2 cellular contexts compared by ENCODE assay signal in genomic region chr1:31445951-31446350, GRCh38.
TF ChIP-seq lines count a peak whose summit lies in the region.

No MANE protein-coding gene starts in this region.

TF ChIP-seq in A549, 52 proteins besides CTCF, POLR2A, EP300 and RAD21 (continued from another document):
- TF ChIP-seq, protein P1, sequence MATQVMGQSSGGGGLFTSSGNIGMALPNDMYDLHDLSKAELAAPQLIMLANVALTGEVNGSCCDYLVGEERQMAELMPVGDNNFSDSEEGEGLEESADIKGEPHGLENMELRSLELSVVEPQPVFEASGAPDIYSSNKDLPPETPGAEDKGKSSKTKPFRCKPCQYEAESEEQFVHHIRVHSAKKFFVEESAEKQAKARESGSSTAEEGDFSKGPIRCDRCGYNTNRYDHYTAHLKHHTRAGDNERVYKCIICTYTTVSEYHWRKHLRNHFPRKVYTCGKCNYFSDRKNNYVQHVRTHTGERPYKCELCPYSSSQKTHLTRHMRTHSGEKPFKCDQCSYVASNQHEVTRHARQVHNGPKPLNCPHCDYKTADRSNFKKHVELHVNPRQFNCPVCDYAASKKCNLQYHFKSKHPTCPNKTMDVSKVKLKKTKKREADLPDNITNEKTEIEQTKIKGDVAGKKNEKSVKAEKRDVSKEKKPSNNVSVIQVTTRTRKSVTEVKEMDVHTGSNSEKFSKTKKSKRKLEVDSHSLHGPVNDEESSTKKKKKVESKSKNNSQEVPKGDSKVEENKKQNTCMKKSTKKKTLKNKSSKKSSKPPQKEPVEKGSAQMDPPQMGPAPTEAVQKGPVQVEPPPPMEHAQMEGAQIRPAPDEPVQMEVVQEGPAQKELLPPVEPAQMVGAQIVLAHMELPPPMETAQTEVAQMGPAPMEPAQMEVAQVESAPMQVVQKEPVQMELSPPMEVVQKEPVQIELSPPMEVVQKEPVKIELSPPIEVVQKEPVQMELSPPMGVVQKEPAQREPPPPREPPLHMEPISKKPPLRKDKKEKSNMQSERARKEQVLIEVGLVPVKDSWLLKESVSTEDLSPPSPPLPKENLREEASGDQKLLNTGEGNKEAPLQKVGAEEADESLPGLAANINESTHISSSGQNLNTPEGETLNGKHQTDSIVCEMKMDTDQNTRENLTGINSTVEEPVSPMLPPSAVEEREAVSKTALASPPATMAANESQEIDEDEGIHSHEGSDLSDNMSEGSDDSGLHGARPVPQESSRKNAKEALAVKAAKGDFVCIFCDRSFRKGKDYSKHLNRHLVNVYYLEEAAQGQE (IDR thresholded peaks at IDR 0.05): no peak
- TF ChIP-seq HOXA7 (CRISPR knock-in tag; IDR thresholded peaks at IDR 0.05): no peak
- TF ChIP-seq HDAC2 (IDR thresholded peaks at IDR 0.05): no peak
- TF ChIP-seq ESRRA (IDR thresholded peaks at IDR 0.05; ENCODE audit: borderline replicate concordance, low read length): no peak

TF ChIP-seq in K562, 482 proteins besides CTCF, POLR2A, EP300 and RAD21 (continued from another document):
- no peak for TF ChIP-seq POLR2AphosphoS5 (IDR thresholded peaks at IDR 0.05; ENCODE audit: control insufficient read depth, insufficient read depth, low read depth, low read length)
- no peak for TF ChIP-seq MAFG (tag; conservative IDR thresholded peaks at IDR 0.05)
- no peak for TF ChIP-seq SP2 (IDR thresholded peaks at IDR 0.05; ENCODE audit: extremely low read depth, low read depth, low read length, poor library complexity, severe bottlenecking)
- no peak for TF ChIP-seq CEBPG (CRISPR knock-in tag; IDR thresholded peaks at IDR 0.05)
- TF ChIP-seq CEBPG (tag; conservative IDR thresholded peaks at IDR 0.05 in 1 of 2, IDR thresholded peaks at IDR 0.05 in 1 of 2): peak; percentile 86 to 88
- no peak for TF ChIP-seq DNMT1 (IDR thresholded peaks at IDR 0.05)
- no peak for TF ChIP-seq ETV1 (tag; conservative IDR thresholded peaks at IDR 0.05; ENCODE audit: low read depth)
- TF ChIP-seq NFXL1 (CRISPR knock-in tag; IDR thresholded peaks at IDR 0.05): no peak
- no peak for TF ChIP-seq RAD51 (IDR thresholded peaks at IDR 0.05; ENCODE audit: borderline replicate concordance, low read depth)
- TF ChIP-seq ZNF133 (CRISPR knock-in tag; IDR thresholded peaks at IDR 0.05): no peak
- TF ChIP-seq, protein P2, sequence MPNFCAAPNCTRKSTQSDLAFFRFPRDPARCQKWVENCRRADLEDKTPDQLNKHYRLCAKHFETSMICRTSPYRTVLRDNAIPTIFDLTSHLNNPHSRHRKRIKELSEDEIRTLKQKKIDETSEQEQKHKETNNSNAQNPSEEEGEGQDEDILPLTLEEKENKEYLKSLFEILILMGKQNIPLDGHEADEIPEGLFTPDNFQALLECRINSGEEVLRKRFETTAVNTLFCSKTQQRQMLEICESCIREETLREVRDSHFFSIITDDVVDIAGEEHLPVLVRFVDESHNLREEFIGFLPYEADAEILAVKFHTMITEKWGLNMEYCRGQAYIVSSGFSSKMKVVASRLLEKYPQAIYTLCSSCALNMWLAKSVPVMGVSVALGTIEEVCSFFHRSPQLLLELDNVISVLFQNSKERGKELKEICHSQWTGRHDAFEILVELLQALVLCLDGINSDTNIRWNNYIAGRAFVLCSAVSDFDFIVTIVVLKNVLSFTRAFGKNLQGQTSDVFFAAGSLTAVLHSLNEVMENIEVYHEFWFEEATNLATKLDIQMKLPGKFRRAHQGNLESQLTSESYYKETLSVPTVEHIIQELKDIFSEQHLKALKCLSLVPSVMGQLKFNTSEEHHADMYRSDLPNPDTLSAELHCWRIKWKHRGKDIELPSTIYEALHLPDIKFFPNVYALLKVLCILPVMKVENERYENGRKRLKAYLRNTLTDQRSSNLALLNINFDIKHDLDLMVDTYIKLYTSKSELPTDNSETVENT (CRISPR knock-in tag; IDR thresholded peaks at IDR 0.05): no peak
- TF ChIP-seq, protein P3, sequence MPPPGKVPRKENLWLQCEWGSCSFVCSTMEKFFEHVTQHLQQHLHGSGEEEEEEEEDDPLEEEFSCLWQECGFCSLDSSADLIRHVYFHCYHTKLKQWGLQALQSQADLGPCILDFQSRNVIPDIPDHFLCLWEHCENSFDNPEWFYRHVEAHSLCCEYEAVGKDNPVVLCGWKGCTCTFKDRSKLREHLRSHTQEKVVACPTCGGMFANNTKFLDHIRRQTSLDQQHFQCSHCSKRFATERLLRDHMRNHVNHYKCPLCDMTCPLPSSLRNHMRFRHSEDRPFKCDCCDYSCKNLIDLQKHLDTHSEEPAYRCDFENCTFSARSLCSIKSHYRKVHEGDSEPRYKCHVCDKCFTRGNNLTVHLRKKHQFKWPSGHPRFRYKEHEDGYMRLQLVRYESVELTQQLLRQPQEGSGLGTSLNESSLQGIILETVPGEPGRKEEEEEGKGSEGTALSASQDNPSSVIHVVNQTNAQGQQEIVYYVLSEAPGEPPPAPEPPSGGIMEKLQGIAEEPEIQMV (tag; conservative IDR thresholded peaks at IDR 0.05; ENCODE audit: low read depth): no peak
- TF ChIP-seq RFX1 (IDR thresholded peaks at IDR 0.05): no peak
- peak; percentile 30; the same call in 1 of the 2 replicates for TF ChIP-seq GABPA (tag; conservative IDR thresholded peaks at IDR 0.05; ENCODE audit: low read depth)
- no peak for TF ChIP-seq PHF20 (IDR thresholded peaks at IDR 0.05; ENCODE audit: partially characterized antibody)
- TF ChIP-seq CBFA2T3 (IDR thresholded peaks at IDR 0.05): no peak
- no peak for TF ChIP-seq FOXA3 (CRISPR knock-in tag; conservative IDR thresholded peaks at IDR 0.05 in 1 of 2, IDR thresholded peaks at IDR 0.05 in 1 of 2)
